ENCODE assay signal across 23 cellular contexts in genomic region chr3:63390831-63391230, GRCh38.
DNase-seq lines count a peak whose midpoint lies in the region; ATAC-seq and TF ChIP-seq lines count a peak whose summit lies in the region.
"Had no signal": no experiment of that assay in that cellular context is flagged by ENCODE, and none has a peak within 500 bp of the region (broad histone marks: within the 10 kb centered on the region; RNA-seq: fewer than 3 reads in every experiment).

No MANE protein-coding gene starts in this region.

- H3K36me3 ChIP-seq in PC-3 (ENCODE audit: low read depth, low read length) (no peaks in the 10 kb centered on the region), brain microvascular endothelial cell (replicated peaks) (no peaks in the 10 kb centered on the region), uterus (no peaks in the 10 kb centered on the region)
- H3K36me3 ChIP-seq: BLaER1, HAP-1, Peyer's patch, SJCRH30 had no signal

- H3K4me3 ChIP-seq in PC-3 (ENCODE audit: low read length) (no peak overlapping the region), brain microvascular endothelial cell (ENCODE audit: low read depth, low read length) (no peak overlapping the region), uterus (no peak overlapping the region)
- H3K4me3 ChIP-seq: BLaER1, GM23338, HAP-1, Peyer's patch, SJCRH30 had no signal

- ATAC-seq in PC-3 (no peak), HG03442 (IDR thresholded peaks at IDR 0.05; ENCODE audit: unreplicated experiment) (no peak), Right ventricle myocardium superior (ENCODE audit: poor library complexity) (no peak)
- ATAC-seq: GM23338 had no signal

- H3K9me2 ChIP-seq in PC-3 (replicated peaks; ENCODE audit: low read length), result no peaks in the 10 kb centered on the region

- H2AFZ ChIP-seq in PC-3 (ENCODE audit: low read length), result no peak overlapping the region
- H2AFZ ChIP-seq: GM23338 had no signal

- TF ChIP-seq CTCF in PC-3 (conservative IDR thresholded peaks at IDR 0.05; ENCODE audit: low read depth, low read length) (no peak), brain microvascular endothelial cell (IDR thresholded peaks at IDR 0.05; ENCODE audit: low read depth, low read length, missing control alignments) (no peak), uterus (IDR thresholded peaks at IDR 0.05) (no peak)

- POLR2A ChIA-PET in PC-3 (lab: Charles Lee; ENCODE audit: unreplicated experiment), result no interaction called here

- H3K27me3 ChIP-seq in PC-3 (ENCODE audit: low read length) (no peaks in the 10 kb centered on the region), brain microvascular endothelial cell (replicated peaks) (no peaks in the 10 kb centered on the region), uterus (no peaks in the 10 kb centered on the region)
- H3K27me3 ChIP-seq: BLaER1, Peyer's patch, SJCRH30 had no signal

- in situ Hi-C loops in brain microvascular endothelial cell (cut with HindIII; ENCODE audit: low pct_ligation_motif_present, low sequenced_read_pairs), result no loop called here

- no peaks in the 10 kb centered on the region for H3K4me1 ChIP-seq in PC-3 (ENCODE audit: insufficient read depth, low read length)
- no peaks in the 10 kb centered on the region for H3K4me1 ChIP-seq in uterus
- H3K4me1 ChIP-seq: HAP-1, Peyer's patch, SJCRH30 had no signal

- no peak overlapping the region for H3K27ac ChIP-seq in PC-3 (ENCODE audit: low read length)
- no peak overlapping the region for H3K27ac ChIP-seq in brain microvascular endothelial cell
- no peak overlapping the region for H3K27ac ChIP-seq in uterus
- H3K27ac ChIP-seq: BLaER1, Peyer's patch, SJCRH30 had no signal

- H3K9me3 ChIP-seq in PC-3 (ENCODE audit: low read length), result no peaks in the 10 kb centered on the region
- no peaks in the 10 kb centered on the region for H3K9me3 ChIP-seq in uterus
- H3K9me3 ChIP-seq: BLaER1, HAP-1, Peyer's patch, SJCRH30 had no signal

- no peak overlapping the region for H3K9ac ChIP-seq in PC-3 (ENCODE audit: low read length)
- H3K9ac ChIP-seq: BLaER1 had no signal

- H3F3A ChIP-seq in PC-3 (ENCODE audit: low read length, unreplicated experiment), result no peaks in the 10 kb centered on the region

- intact Hi-C loops in PC-3 (cut with micrococcal nuclease) (no loop called here), Right ventricle myocardium superior (cut with DNase I) (no loop called here), uterus (cut with DNase I; ENCODE audit: low total_unique reads) (no loop called here)

- DNase-seq in Daoy (ENCODE audit: low read depth) (peak; percentile 5), PC-3 (peak; percentile 37), brain microvascular endothelial cell (peak; percentile 9), hepatic stellate cell (ENCODE audit: low spot score) (peak; percentile 14), Right ventricle myocardium superior (no peak), uterus (no peak)
- no peak for DNase-seq in stimulated activated CD4-positive, alpha-beta T cell treated with anti-CD3 and anti-CD28 coated beads, Interleukin-2, amount 100 ng/mL, for 48 hours
- DNase-seq: CD4-positive, CD25-positive, alpha-beta regulatory T cell; DMS153; IMR-90; KG1; MM.1S; NCI-H1417; NCI-H1694 treated with DMSO at 0.1 percent for 48 hours; NCI-H2081; NCI-H2227 treated with DMSO at 0.1 percent for 48 hours; NCI-H69; Peyer's patch; SJCRH30 had no signal

- no peak overlapping the region for H3K4me2 ChIP-seq in PC-3 (ENCODE audit: low read length)
- H3K4me2 ChIP-seq: BLaER1, GM23338 had no signal

- no peak for TF ChIP-seq POLR2A in uterus (IDR thresholded peaks at IDR 0.05)

- BruUV-seq in PC-3 (replicated peaks; lab: Mats Ljungman, UMichigan), result no TSS peak

- CTCF ChIA-PET in PC-3 (lab: Charles Lee), result no interaction called here

- H4K20me1 ChIP-seq in PC-3 (ENCODE audit: low read length), result no peaks in the 10 kb centered on the region
- H4K20me1 ChIP-seq: BLaER1 had no signal

- H3K79me2 ChIP-seq in PC-3 (ENCODE audit: low read length), result no peaks in the 10 kb centered on the region

Comparison
In these comparisons a context has a peak if more than half of its experiments do, and no peak if none do; other contexts are left out.
1. DNase-seq: peak in Daoy (single experiment), PC-3 (single experiment), brain microvascular endothelial cell (single experiment) and hepatic stellate cell (single experiment); none in Right ventricle myocardium superior (single experiment), stimulated activated CD4-positive, alpha-beta T cell treated with anti-CD3 and anti-CD28 coated beads, Interleukin-2, amount 100 ng/mL, for 48 hours (0 of 2) and uterus (0 of 2).